29 cellular contexts compared by ENCODE assay signal in the genomic region with DNA sequence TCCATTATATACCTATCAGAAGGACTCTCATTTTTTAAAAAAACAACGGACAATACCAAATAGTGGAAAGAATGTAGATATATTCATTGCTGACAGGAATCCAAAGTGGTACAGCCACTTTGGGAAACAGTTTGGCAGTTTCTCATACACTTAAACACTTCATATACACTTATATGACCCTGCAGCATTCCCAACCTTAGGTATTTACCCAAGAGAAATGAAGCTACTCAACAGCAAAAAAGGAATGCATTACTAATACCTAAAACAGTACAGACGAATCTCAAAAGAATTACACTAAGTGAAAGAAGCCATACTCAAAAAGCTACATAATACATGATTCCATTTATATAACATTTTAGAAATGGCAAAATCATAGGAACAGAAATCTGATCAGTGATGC. TPM values are rescaled to one million over a fixed set of nuclear protein-coding genes. Genes with fewer than 3 reads are reported as not detected.
DNase-seq lines count a peak whose midpoint lies in the region; ATAC-seq, FAIRE-seq and TF ChIP-seq lines count a peak whose summit lies in the region.
"Had no signal": no experiment of that assay in that cellular context is flagged by ENCODE, and none has a peak within 500 bp of the region (broad histone marks: within the 10 kb centered on the region; RNA-seq: fewer than 3 reads in every experiment).

No MANE protein-coding gene starts in this region.

- TF ChIP-seq CTCF in HFFc6 (IDR thresholded peaks at IDR 0.05) (no peak), chondrocyte (IDR thresholded peaks at IDR 0.05) (no peak), lung (IDR thresholded peaks at IDR 0.05; ENCODE audit: control extremely low read depth, extremely low read depth) (no peak), mesothelial cell of epicardium (IDR thresholded peaks at IDR 0.05; ENCODE audit: unreplicated experiment) (no peak)

- peaks cover 6 to 13% of the 10 kb centered on the region in 2 donors for H3K4me1 ChIP-seq in lung (ENCODE audit: control insufficient read depth in 2 of 2, insufficient read depth in 2 of 2, low read length in 2 of 2)

- H3K9me3 ChIP-seq in lung (ENCODE audit: control insufficient read depth in 2 of 2, insufficient read depth in 1 of 2, low read length in 1 of 2), result no peaks in the 10 kb centered on the region
- H3K9me3 ChIP-seq: upper lobe of left lung had no signal

- peak; percentile 85 for FAIRE-seq in A204.1 (lab: Jason Lieb, UNC)
- FAIRE-seq: kidney had no signal

- H3K27me3 Mint-ChIP-seq in HFFc6 (ENCODE audit: insufficient read depth) (no peaks in the 10 kb centered on the region; the same call in 1 of the 2 replicates), chondrocyte (ENCODE audit: low read depth) (no peaks in the 10 kb centered on the region), mesothelial cell of epicardium (ENCODE audit: low read depth) (no peaks in the 10 kb centered on the region)
- peaks cover 3% of the 10 kb centered on the region for H3K27me3 Mint-ChIP-seq in activated naive CD4-positive, alpha-beta T cell treated with anti-CD3 and anti-CD28 coated beads for 36 hours (ENCODE audit: low read depth)

- peak; percentile 64 for DNase-seq in HFFc6
- no peak for DNase-seq in chondrocyte (ENCODE audit: low spot score)
- DNase-seq in lung (ENCODE audit: low spot score), result no peak
- DNase-seq in DMS79 (lab: John Stamatoyannopoulos, UW), result no peak
- DNase-seq in mesothelial cell of epicardium (ENCODE audit: low spot score in 2 of 2, unreplicated experiment in 2 of 2), result no peak
- DNase-seq in inferior parietal cortex (ENCODE audit: extremely low spot score), result no peak
- no peak for DNase-seq in activated naive CD4-positive, alpha-beta T cell treated with anti-CD3 and anti-CD28 coated beads for 36 hours
- DNase-seq: activated CD4-positive, alpha-beta T cell treated with anti-CD3 and anti-CD28 coated beads for 4 hours; activated T-cell treated with anti-CD3 and anti-CD28 coated beads for 4 hours; erythroblast; foreskin fibroblast; head of caudate nucleus; kidney; natural killer cell; NCI-H1694; NCI-H446 treated with DMSO at 0.1 percent for 48 hours; NCI-H774; occipital lobe; SIG-M5; T1000; WERI-Rb-1 had no signal

- H3K4me3 Mint-ChIP-seq in HFFc6 (peak overlapping the region; percentile 7), chondrocyte (ENCODE audit: unreplicated experiment) (peak overlapping the region; percentile 2), mesothelial cell of epicardium (no peak overlapping the region)
- no peak overlapping the region for H3K4me3 Mint-ChIP-seq in activated naive CD4-positive, alpha-beta T cell treated with anti-CD3 and anti-CD28 coated beads for 36 hours
- H3K4me3 Mint-ChIP-seq: natural killer cell; stimulated activated memory B cell treated with anti-CD40 and anti-IgM and Interleukin-4, amounts not matched to agents 10 μg/mL and 1 μg/mL and 100 μg/mL, for 72 hours had no signal

- H3K9me3 Mint-ChIP-seq in HFFc6 (no peaks in the 10 kb centered on the region), chondrocyte (ENCODE audit: low read depth) (no peaks in the 10 kb centered on the region), mesothelial cell of epicardium (peaks cover 4% of the 10 kb centered on the region)
- no peaks in the 10 kb centered on the region for H3K9me3 Mint-ChIP-seq in activated naive CD4-positive, alpha-beta T cell treated with anti-CD3 and anti-CD28 coated beads for 36 hours
- H3K9me3 Mint-ChIP-seq: activated naive CD4-positive, alpha-beta T cell treated with anti-CD3 and anti-CD28 coated beads, Interleukin-2, amount 50 U/mL, for 72 hours; activated T-helper 2 cell treated with anti-CD3 and anti-CD28 coated beads, Interferon-gamma antibody, Interleukin-2, Interleukin-4, amounts not matched to agents 10 μg/mL and 5 μg/mL and 100 μg/mL, durations not matched to agents 14 hours and 24 hours and 36 hours; natural killer cell; stimulated activated memory B cell treated with anti-CD40 and anti-IgM and Interleukin-4, amounts not matched to agents 10 μg/mL and 1 μg/mL and 100 μg/mL, for 72 hours had no signal

- H3K4me1 Mint-ChIP-seq in HFFc6 (ENCODE audit: low read depth), result peaks cover 81% of the 10 kb centered on the region
- peaks cover 66% of the 10 kb centered on the region for H3K4me1 Mint-ChIP-seq in chondrocyte (ENCODE audit: low read depth)
- H3K4me1 Mint-ChIP-seq in mesothelial cell of epicardium, result peaks cover 44% of the 10 kb centered on the region
- no peaks in the 10 kb centered on the region for H3K4me1 Mint-ChIP-seq in activated naive CD4-positive, alpha-beta T cell treated with anti-CD3 and anti-CD28 coated beads for 36 hours (ENCODE audit: low read depth)
- H3K4me1 Mint-ChIP-seq: natural killer cell; stimulated activated memory B cell treated with anti-CD40 and anti-IgM and Interleukin-4, amounts not matched to agents 10 μg/mL and 1 μg/mL and 100 μg/mL, for 72 hours had no signal

- intact Hi-C loops in activated naive CD4-positive, alpha-beta T cell treated with anti-CD3 and anti-CD28 coated beads for 36 hours (cut with micrococcal nuclease), result no loop called here

- no peak overlapping the region for H3K4me3 ChIP-seq in lung
- H3K4me3 ChIP-seq: cardiac muscle cell, coronary artery, upper lobe of left lung had no signal

- ATAC-seq in lung (ENCODE audit: insufficient read depth, low FRiP score), result peak; percentile 44
- ATAC-seq: activated naive CD4-positive, alpha-beta T cell treated with anti-CD3 and anti-CD28 coated beads, Interleukin-2, amount 50 U/mL, for 72 hours; natural killer cell; stimulated activated memory B cell treated with anti-CD40 and anti-IgM and Interleukin-4, amounts not matched to agents 10 μg/mL and 1 μg/mL and 100 μg/mL, for 72 hours had no signal

- CTCF ChIA-PET in activated naive CD4-positive, alpha-beta T cell treated with anti-CD3 and anti-CD28 coated beads for 36 hours (lab: Charles Lee), result no interaction called here

- H3K27ac Mint-ChIP-seq in HFFc6, result peak overlapping the region; percentile 71; the same call in 1 of the 2 replicates
- H3K27ac Mint-ChIP-seq in chondrocyte (ENCODE audit: unreplicated experiment), result peak overlapping the region; percentile 65
- no peak overlapping the region for H3K27ac Mint-ChIP-seq in mesothelial cell of epicardium
- no peak overlapping the region for H3K27ac Mint-ChIP-seq in activated naive CD4-positive, alpha-beta T cell treated with anti-CD3 and anti-CD28 coated beads for 36 hours
- H3K27ac Mint-ChIP-seq: activated naive CD4-positive, alpha-beta T cell treated with anti-CD3 and anti-CD28 coated beads, Interleukin-2, amount 50 U/mL, for 72 hours; activated T-helper 2 cell treated with anti-CD3 and anti-CD28 coated beads, Interferon-gamma antibody, Interleukin-2, Interleukin-4, amounts not matched to agents 10 μg/mL and 5 μg/mL and 100 μg/mL, durations not matched to agents 14 hours and 24 hours and 36 hours; natural killer cell; stimulated activated memory B cell treated with anti-CD40 and anti-IgM and Interleukin-4, amounts not matched to agents 10 μg/mL and 1 μg/mL and 100 μg/mL, for 72 hours had no signal

- no peaks in the 10 kb centered on the region for H3K27me3 ChIP-seq in lung (ENCODE audit: control insufficient read depth, insufficient read depth)
- H3K27me3 ChIP-seq: cardiac muscle cell, upper lobe of left lung had no signal

- WGBS in lung, 2 donors, result 57 to 71% methylated on average over 2 of the region's 2 CpGs

- H3K36me3 Mint-ChIP-seq in HFFc6 (ENCODE audit: low read depth) (peaks cover 19% of the 10 kb centered on the region; the same call in 1 of the 2 replicates), chondrocyte (ENCODE audit: low read depth) (no peaks in the 10 kb centered on the region), mesothelial cell of epicardium (peaks cover 3% of the 10 kb centered on the region)
- H3K36me3 Mint-ChIP-seq in activated naive CD4-positive, alpha-beta T cell treated with anti-CD3 and anti-CD28 coated beads for 36 hours (ENCODE audit: low read depth), result no peaks in the 10 kb centered on the region
- H3K36me3 Mint-ChIP-seq: activated naive CD4-positive, alpha-beta T cell treated with anti-CD3 and anti-CD28 coated beads, Interleukin-2, amount 50 U/mL, for 72 hours; natural killer cell; stimulated activated memory B cell treated with anti-CD40 and anti-IgM and Interleukin-4, amounts not matched to agents 10 μg/mL and 1 μg/mL and 100 μg/mL, for 72 hours had no signal

- no peaks in the 10 kb centered on the region for H3K36me3 ChIP-seq in lung (ENCODE audit: control insufficient read depth in 2 of 2, insufficient read depth in 2 of 2, low read length in 2 of 2)
- H3K36me3 ChIP-seq: cardiac muscle cell, upper lobe of left lung, WERI-Rb-1 had no signal

- H3K27ac ChIP-seq in lung (ENCODE audit: low read depth in 1 of 2, low read length in 1 of 2), result no peak overlapping the region
- H3K27ac ChIP-seq: 22Rv1, cardiac muscle cell, coronary artery, WERI-Rb-1 had no signal

RNA-seq across cellular contexts. Expression of gene RBFOX2, which starts 51.5 kb away (rescaled TPM):
- 100 to 1,000 TPM; 139 to 165 (median 155) TPM for total RNA-seq in HFFc6 (2021; fragmentation: NEBNext Ultra II Directional; extraction: Animal tissue kit (Norgen Biotek cat#: 25700))
- 140 to 148 TPM (median 147 TPM) in 3 replicates for total RNA-seq in chondrocyte
- 100 to 1,000 TPM in 1 of 2 donors, 10 to 100 TPM in 1; 63.3 to 195 TPM for total RNA-seq in lung
- polyA plus RNA-seq in lung, result 10 to 100 TPM; 16.5 to 23.4 TPM
- 209 to 212 TPM (median 210 TPM) in 3 replicates for total RNA-seq in mesothelial cell of epicardium
- total RNA-seq in activated naive CD4-positive, alpha-beta T cell treated with anti-CD3 and anti-CD28 coated beads for 36 hours, result 1 to 10 TPM; 3.3 to 4.3 TPM

Comparison
In these comparisons a context has a peak if more than half of its experiments do, and no peak if none do; other contexts are left out.
1. H3K27ac Mint-ChIP-seq: peak in HFFc6 (single experiment) and chondrocyte (single experiment); none in mesothelial cell of epicardium (single experiment) and activated naive CD4-positive, alpha-beta T cell treated with anti-CD3 and anti-CD28 coated beads for 36 hours (single experiment).
2. H3K4me3 Mint-ChIP-seq: peak in HFFc6 (single experiment) and chondrocyte (single experiment); none in mesothelial cell of epicardium (single experiment) and activated naive CD4-positive, alpha-beta T cell treated with anti-CD3 and anti-CD28 coated beads for 36 hours (single experiment).
3. RNA of gene RBFOX2, which starts 51.5 kb away (total RNA-seq): 209 to 212 TPM in mesothelial cell of epicardium, 63.3 to 195 TPM in lung, 139 to 165 TPM in HFFc6 and 140 to 148 TPM in chondrocyte; 3.3 to 4.3 TPM in activated naive CD4-positive, alpha-beta T cell treated with anti-CD3 and anti-CD28 coated beads for 36 hours; every median in the first group is over 10 times any median in the second.